In genomic region chr5:55218966-55219365, GRCh38 we compare ENCODE assay signal across 17 cellular contexts. TPM values are rescaled to one million over a fixed set of nuclear protein-coding genes. Genes with fewer than 3 reads are reported as not detected.
DNase-seq lines count a peak whose midpoint lies in the region; ATAC-seq and TF ChIP-seq lines count a peak whose summit lies in the region.
"Had no signal": no experiment of that assay in that cellular context is flagged by ENCODE, and none has a peak within 500 bp of the region (broad histone marks: within the 10 kb centered on the region; RNA-seq: fewer than 3 reads in every experiment).

No MANE protein-coding gene starts in this region.

- H2BK15ac ChIP-seq in mesendoderm (replicated peaks; ENCODE audit: low read depth): no peak overlapping the region

- DNase-seq in DMS79 (lab: John Stamatoyannopoulos, UW): peak; percentile 68
- DNase-seq in NCI-H2029 (lab: John Stamatoyannopoulos, UW): peak; percentile 93
- DNase-seq in RWPE2 (ENCODE audit: low spot score): peak; percentile 83
- peak; percentile 66 for DNase-seq in mesendoderm
- no peak for DNase-seq in activated CD4-positive, alpha-beta memory T cell treated with anti-CD3 and anti-CD28 coated beads, Interleukin-2, amount 10 ng/mL, durations not matched to agents 7 days and 5 days
- no peak for DNase-seq in CD14-positive monocyte (ENCODE audit: low spot score)
- DNase-seq in dermis blood vessel endothelial cell: no peak
- DNase-seq: activated CD4-positive, alpha-beta T cell treated with anti-CD3 and anti-CD28 coated beads, Interleukin-2, amount 10 ng/mL, durations not matched to agents 24 days and 14 days; AML-193; heart right ventricle; stimulated activated CD4-positive, alpha-beta T cell treated with anti-CD3 and anti-CD28 coated beads, Interleukin-4, amount 100 ng/mL, for 1 hour; stimulated activated naive CD8-positive, alpha-beta T cell treated with anti-CD3 and anti-CD28 coated beads, Interleukin-15, amount 100 ng/mL, for 72 hours; SW 1271 had no signal

- peaks cover 8% of the 10 kb centered on the region for H3K36me3 Mint-ChIP-seq in activated CD4-positive, alpha-beta memory T cell treated with anti-CD3 and anti-CD28 coated beads, Interleukin-2, amount 10 ng/mL, durations not matched to agents 7 days and 5 days (ENCODE audit: low read depth)
- peaks cover 2 to 6% of the 10 kb centered on the region in 2 donors for H3K36me3 Mint-ChIP-seq in CD14-positive monocyte

- H3K4me2 ChIP-seq in mesendoderm (ENCODE audit: low read length): no peak overlapping the region

- no peak overlapping the region for H3K4me3 ChIP-seq in RWPE2 (ENCODE audit: severe bottlenecking)
- H3K4me3 ChIP-seq in mesendoderm (ENCODE audit: low read length): no peak overlapping the region
- H3K4me3 ChIP-seq: heart right ventricle had no signal

- H3K9me3 Mint-ChIP-seq in activated CD4-positive, alpha-beta memory T cell treated with anti-CD3 and anti-CD28 coated beads, Interleukin-2, amount 10 ng/mL, durations not matched to agents 7 days and 5 days: no peaks in the 10 kb centered on the region
- H3K9me3 Mint-ChIP-seq in CD14-positive monocyte: peaks cover 0 to 23% (median 10%) of the 10 kb centered on the region in 7 donors
- H3K9me3 Mint-ChIP-seq: activated T-helper 17 cell treated with anti-CD3 and anti-CD28 coated beads, Interleukin-2, amount 50 U/mL, for 72 hours; stimulated activated naive CD8-positive, alpha-beta T cell treated with anti-CD3 and anti-CD28 coated beads, Interleukin-15, amount 100 ng/mL, for 72 hours had no signal

- no peak overlapping the region for H2BK5ac ChIP-seq in mesendoderm (ENCODE audit: low read length)

- H2AK5ac ChIP-seq in mesendoderm (ENCODE audit: low read length): no peak overlapping the region

- no peaks in the 10 kb centered on the region for H3K27me3 ChIP-seq in RWPE2 (ENCODE audit: insufficient read depth, poor library complexity, severe bottlenecking)
- H3K27me3 ChIP-seq in mesendoderm (ENCODE audit: insufficient read depth, low read length, poor library complexity): peaks cover 28% of the 10 kb centered on the region

- H3K23ac ChIP-seq in mesendoderm (ENCODE audit: low read length): no peak overlapping the region

- TF ChIP-seq CTCF in RWPE2 (IDR thresholded peaks at IDR 0.05; ENCODE audit: poor library complexity, severe bottlenecking) (peak; percentile 8), CD14-positive monocyte (IDR thresholded peaks at IDR 0.05) (no peak)

- WGBS in mesendoderm (ENCODE audit: extremely low coverage, insufficient coverage, low lambda C conversion rate): no CpG with 5 or more reads among the region's 4 CpGs

- peaks cover 28% of the 10 kb centered on the region for H3K4me1 Mint-ChIP-seq in activated CD4-positive, alpha-beta memory T cell treated with anti-CD3 and anti-CD28 coated beads, Interleukin-2, amount 10 ng/mL, durations not matched to agents 7 days and 5 days
- H3K4me1 Mint-ChIP-seq in CD14-positive monocyte: peaks cover 31% of the 10 kb centered on the region

- H3K56ac ChIP-seq in mesendoderm (ENCODE audit: low read length): no peak overlapping the region

- H3K36me3 ChIP-seq in RWPE2 (ENCODE audit: low read depth): no peaks in the 10 kb centered on the region
- no peaks in the 10 kb centered on the region for H3K36me3 ChIP-seq in mesendoderm (ENCODE audit: control insufficient read depth, insufficient read depth, low read length)
- H3K36me3 ChIP-seq: heart right ventricle had no signal

- H2BK120ac ChIP-seq in mesendoderm (ENCODE audit: low read depth, low read length): no peak overlapping the region

- H3K27ac Mint-ChIP-seq in activated CD4-positive, alpha-beta memory T cell treated with anti-CD3 and anti-CD28 coated beads, Interleukin-2, amount 10 ng/mL, durations not matched to agents 7 days and 5 days: no peak overlapping the region
- no peak overlapping the region for H3K27ac Mint-ChIP-seq in CD14-positive monocyte
- H3K27ac Mint-ChIP-seq: activated CD4-positive, alpha-beta T cell treated with anti-CD3 and anti-CD28 coated beads, Interleukin-2, amount 10 ng/mL, durations not matched to agents 24 days and 14 days; activated T-helper 17 cell treated with anti-CD3 and anti-CD28 coated beads, Interleukin-2, amount 50 U/mL, for 72 hours; stimulated activated naive CD8-positive, alpha-beta T cell treated with anti-CD3 and anti-CD28 coated beads, Interleukin-15, amount 100 ng/mL, for 72 hours had no signal

- intact Hi-C loops in CD14-positive monocyte (cut with micrococcal nuclease): no loop called here

- H3K9ac ChIP-seq in mesendoderm (ENCODE audit: low read length): no peak overlapping the region

- no peaks in the 10 kb centered on the region for H3K79me2 ChIP-seq in mesendoderm (ENCODE audit: control insufficient read depth, insufficient read depth, low read length)

- no peak overlapping the region for H4K8ac ChIP-seq in mesendoderm (ENCODE audit: low read depth, low read length)

- POLR2A ChIA-PET in activated CD4-positive, alpha-beta memory T cell treated with anti-CD3 and anti-CD28 coated beads, Interleukin-2, amount 10 ng/mL, durations not matched to agents 7 days and 5 days (lab: Charles Lee): interaction anchor here (1.0 kb wide), 1 partner anchor 16 kb away, joined by 3 read pairs; no protein-coding TSS in a partner anchor

- H3K4me1 ChIP-seq in RWPE2 (ENCODE audit: insufficient read depth, poor library complexity, severe bottlenecking) (peaks cover 15% of the 10 kb centered on the region), mesendoderm (ENCODE audit: control insufficient read depth, low read depth, low read length) (no peaks in the 10 kb centered on the region)

- peaks cover 65% of the 10 kb centered on the region for H3K27me3 Mint-ChIP-seq in activated CD4-positive, alpha-beta memory T cell treated with anti-CD3 and anti-CD28 coated beads, Interleukin-2, amount 10 ng/mL, durations not matched to agents 7 days and 5 days
- peaks cover 71 to 87% (median 75%) of the 10 kb centered on the region in 3 donors for H3K27me3 Mint-ChIP-seq in CD14-positive monocyte (ENCODE audit: low read depth in 3 of 3)

- no peak overlapping the region for H3K27ac ChIP-seq in RWPE2 (ENCODE audit: poor library complexity, severe bottlenecking)
- H3K27ac ChIP-seq in mesendoderm (ENCODE audit: low read depth, low read length): no peak overlapping the region
- H3K27ac ChIP-seq: heart right ventricle had no signal

- no peak overlapping the region for H3K18ac ChIP-seq in mesendoderm (ENCODE audit: low read length)

- CTCF ChIA-PET in activated CD4-positive, alpha-beta memory T cell treated with anti-CD3 and anti-CD28 coated beads, Interleukin-2, amount 10 ng/mL, durations not matched to agents 7 days and 5 days (lab: Charles Lee): interaction anchor here (1.0 kb wide), 1 partner anchor 12 kb away, joined by 4 read pairs; no protein-coding TSS in a partner anchor

- no peaks in the 10 kb centered on the region for H3K79me1 ChIP-seq in mesendoderm (ENCODE audit: low read length)

- no peak overlapping the region for H4K5ac ChIP-seq in mesendoderm (ENCODE audit: low read length)

- H3K4me3 Mint-ChIP-seq in activated CD4-positive, alpha-beta memory T cell treated with anti-CD3 and anti-CD28 coated beads, Interleukin-2, amount 10 ng/mL, durations not matched to agents 7 days and 5 days: no peak overlapping the region
- peak overlapping the region in 1 of 2 donors; percentile 63 for H3K4me3 Mint-ChIP-seq in CD14-positive monocyte
- H3K4me3 Mint-ChIP-seq: activated CD4-positive, alpha-beta T cell treated with anti-CD3 and anti-CD28 coated beads, Interleukin-2, amount 10 ng/mL, durations not matched to agents 24 days and 14 days; activated T-helper 17 cell treated with anti-CD3 and anti-CD28 coated beads, Interleukin-2, amount 50 U/mL, for 72 hours; stimulated activated naive CD8-positive, alpha-beta T cell treated with anti-CD3 and anti-CD28 coated beads, Interleukin-15, amount 100 ng/mL, for 72 hours had no signal

- peak; percentile 94 for ATAC-seq in RWPE2 (ENCODE audit: low read depth)
- ATAC-seq in HG03342 (IDR thresholded peaks at IDR 0.05; ENCODE audit: unreplicated experiment): no peak
- ATAC-seq: activated T-helper 17 cell treated with anti-CD3 and anti-CD28 coated beads, Interleukin-2, amount 50 U/mL, for 72 hours; heart right ventricle; stimulated activated naive CD8-positive, alpha-beta T cell treated with anti-CD3 and anti-CD28 coated beads, Interleukin-15, amount 100 ng/mL, for 72 hours had no signal

- H3K4ac ChIP-seq in mesendoderm (ENCODE audit: low read depth, low read length): no peak overlapping the region

- no peaks in the 10 kb centered on the region for H3K9me3 ChIP-seq in RWPE2 (ENCODE audit: severe bottlenecking)
- H3K9me3 ChIP-seq: heart right ventricle had no signal

RNA-seq across cellular contexts. Expression of gene MCIDAS, which starts 8.1 kb away (rescaled TPM):
- polyA plus RNA-seq in mesendoderm (2013, experiment 1 of 2): 0.07 TPM
- polyA plus RNA-seq in mesendoderm (2013, experiment 2 of 2): 0.03 TPM
- not detected for total RNA-seq in activated CD4-positive, alpha-beta memory T cell treated with anti-CD3 and anti-CD28 coated beads, Interleukin-2, amount 10 ng/mL, durations not matched to agents 7 days and 5 days
- not detected for polyA plus RNA-seq in CD14-positive monocyte
- total RNA-seq in dermis blood vessel endothelial cell: not detected in 2 replicates
- total RNA-seq: activated CD4-positive, alpha-beta T cell treated with anti-CD3 and anti-CD28 coated beads, Interleukin-2, amount 10 ng/mL, durations not matched to agents 24 days and 14 days; heart right ventricle; mesenteric fat pad had no signal
- polyA plus RNA-seq: heart right ventricle had no signal

RNA-seq across cellular contexts. Expression of gene CCNO, which starts 14.4 kb away (rescaled TPM):
- polyA plus RNA-seq in mesendoderm (2013, experiment 1 of 2): 0.21 TPM
- polyA plus RNA-seq in mesendoderm (2013, experiment 2 of 2): 0.14 TPM
- under 1 TPM in 1 of 2 experiments, not detected in 1; 0.15 TPM for total RNA-seq in activated CD4-positive, alpha-beta memory T cell treated with anti-CD3 and anti-CD28 coated beads, Interleukin-2, amount 10 ng/mL, durations not matched to agents 7 days and 5 days
- polyA plus RNA-seq in CD14-positive monocyte: not detected
- total RNA-seq in dermis blood vessel endothelial cell: not detected in 2 replicates
- total RNA-seq: activated CD4-positive, alpha-beta T cell treated with anti-CD3 and anti-CD28 coated beads, Interleukin-2, amount 10 ng/mL, durations not matched to agents 24 days and 14 days; activated T-helper 17 cell treated with anti-CD3 and anti-CD28 coated beads, Interleukin-2, amount 50 U/mL, for 72 hours; mesenteric fat pad had no signal

RNA-seq across cellular contexts. Expression of gene CDC20B, which starts 46.0 kb away (rescaled TPM):
- polyA plus RNA-seq in mesendoderm (2013, experiment 1 of 2): 0.08 TPM
- 0.07 TPM for polyA plus RNA-seq in mesendoderm (2013, experiment 2 of 2)
- under 1 TPM; 0.13 to 0.18 TPM for total RNA-seq in activated CD4-positive, alpha-beta memory T cell treated with anti-CD3 and anti-CD28 coated beads, Interleukin-2, amount 10 ng/mL, durations not matched to agents 7 days and 5 days
- polyA plus RNA-seq in CD14-positive monocyte: not detected
- 0.05 TPM in 1 of 2 replicates, not detected in the other for total RNA-seq in dermis blood vessel endothelial cell
- total RNA-seq: activated CD4-positive, alpha-beta T cell treated with anti-CD3 and anti-CD28 coated beads, Interleukin-2, amount 10 ng/mL, durations not matched to agents 24 days and 14 days; activated T-helper 17 cell treated with anti-CD3 and anti-CD28 coated beads, Interleukin-2, amount 50 U/mL, for 72 hours; heart right ventricle; LHCN-M2; mesenteric fat pad had no signal
- polyA plus RNA-seq: heart right ventricle had no signal

RNA-seq across cellular contexts. Expression of gene GPX8, which starts 59.0 kb away (rescaled TPM):
- polyA plus RNA-seq in mesendoderm (2013, experiment 1 of 2): 76.3 TPM
- 75.8 TPM for polyA plus RNA-seq in mesendoderm (2013, experiment 2 of 2)
- not detected for total RNA-seq in activated CD4-positive, alpha-beta memory T cell treated with anti-CD3 and anti-CD28 coated beads, Interleukin-2, amount 10 ng/mL, durations not matched to agents 7 days and 5 days
- polyA plus RNA-seq in CD14-positive monocyte: not detected
- 18.7 and 20.2 TPM in 2 replicates for total RNA-seq in dermis blood vessel endothelial cell
- total RNA-seq: activated CD4-positive, alpha-beta T cell treated with anti-CD3 and anti-CD28 coated beads, Interleukin-2, amount 10 ng/mL, durations not matched to agents 24 days and 14 days; activated T-helper 17 cell treated with anti-CD3 and anti-CD28 coated beads, Interleukin-2, amount 50 U/mL, for 72 hours had no signal

Comparison
In these comparisons a context has a peak if more than half of its experiments do, and no peak if none do; other contexts are left out.
1. DNase-seq: peak in DMS79 (single experiment), NCI-H2029 (single experiment), RWPE2 (single experiment) and mesendoderm (single experiment); none in activated CD4-positive, alpha-beta memory T cell treated with anti-CD3 and anti-CD28 coated beads, Interleukin-2, amount 10 ng/mL, durations not matched to agents 7 days and 5 days (single experiment), CD14-positive monocyte (single experiment) and dermis blood vessel endothelial cell (single experiment).